Comparison of ENCODE assay signal across 19 cellular contexts in the genomic region with DNA sequence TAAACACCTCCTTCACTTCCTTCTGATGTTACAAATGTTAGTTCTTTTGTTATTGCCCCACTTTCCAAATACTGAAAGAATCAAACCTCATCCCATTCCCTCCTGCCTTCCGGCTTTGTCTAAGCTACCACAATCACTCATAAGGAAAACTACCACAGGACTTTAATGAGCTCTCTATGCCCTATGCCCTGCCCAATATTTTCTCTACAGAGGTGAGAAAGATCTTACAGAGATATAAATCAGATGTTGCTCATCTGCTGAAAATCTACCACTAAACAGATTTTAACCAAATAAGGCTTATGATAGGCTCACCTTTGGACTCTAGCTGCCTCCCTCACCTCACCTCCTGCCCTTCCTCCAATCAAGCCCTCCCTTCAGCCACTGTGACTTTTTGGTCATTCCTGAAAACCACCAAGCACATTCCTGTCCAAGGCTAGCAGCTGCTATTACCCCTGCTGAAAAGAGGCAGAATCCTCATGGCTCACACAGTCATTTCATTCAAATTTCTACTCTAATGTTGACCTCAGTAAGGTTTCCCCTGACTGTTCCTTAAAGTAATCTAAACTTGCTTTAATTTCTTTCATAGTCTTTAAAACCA. TPM values are rescaled to one million over a fixed set of nuclear protein-coding genes. Genes with fewer than 3 reads are reported as not detected.
DNase-seq lines count a peak whose midpoint lies in the region; ATAC-seq, FAIRE-seq and TF ChIP-seq lines count a peak whose summit lies in the region.
"Had no signal": no experiment of that assay in that cellular context is flagged by ENCODE, and none has a peak within 500 bp of the region (broad histone marks: within the 10 kb centered on the region; RNA-seq: fewer than 3 reads in every experiment).

No MANE protein-coding gene starts in this region.

- POLR2A ChIA-PET in activated CD8-positive, alpha-beta T cell treated with anti-CD3 and anti-CD28 coated beads for 36 hours (lab: Charles Lee): no interaction called here

- no peak for TF ChIP-seq CTCF in CD14-positive monocyte (IDR thresholded peaks at IDR 0.05)
- TF ChIP-seq CTCF in activated CD8-positive, alpha-beta T cell treated with anti-CD3 and anti-CD28 coated beads for 36 hours (IDR thresholded peaks at IDR 0.05): no peak

- intact Hi-C loops in CD14-positive monocyte (cut with micrococcal nuclease) (no loop called here), posterior vena cava (cut with DNase I) (no loop called here)
- intact Hi-C loops in activated CD8-positive, alpha-beta T cell treated with anti-CD3 and anti-CD28 coated beads for 36 hours (cut with micrococcal nuclease): no loop called here

- H3K27ac ChIP-seq in small intestine (ENCODE audit: low read depth in 1 of 2, low read length in 1 of 2): no peak overlapping the region
- H3K27ac ChIP-seq: foreskin keratinocyte, HL-60, pancreas had no signal

- peaks cover 0 to 2% of the 10 kb centered on the region in 2 donors for H3K4me1 ChIP-seq in small intestine (ENCODE audit: control insufficient read depth in 2 of 2, insufficient read depth in 1 of 2, low read depth in 1 of 2, low read length in 1 of 2)
- H3K4me1 ChIP-seq: foreskin keratinocyte had no signal

- H3K4me1 Mint-ChIP-seq in CD14-positive monocyte: peaks cover 10% of the 10 kb centered on the region
- peaks cover 36% of the 10 kb centered on the region for H3K4me1 Mint-ChIP-seq in activated CD8-positive, alpha-beta T cell treated with anti-CD3 and anti-CD28 coated beads for 36 hours (ENCODE audit: low read depth)

- FAIRE-seq in small intestine (lab: Jason Lieb, UNC): no peak
- FAIRE-seq: pancreas had no signal

- H3K27ac Mint-ChIP-seq in CD14-positive monocyte: peak overlapping the region in 4 of 7 donors; percentile 19 to 66 (median 59)
- H3K27ac Mint-ChIP-seq in activated CD8-positive, alpha-beta T cell treated with anti-CD3 and anti-CD28 coated beads for 36 hours: peak overlapping the region; percentile 85

- H3K27me3 ChIP-seq in small intestine (ENCODE audit: control insufficient read depth in 2 of 2, insufficient read depth in 2 of 2, low read length in 2 of 2): no peaks in the 10 kb centered on the region
- H3K27me3 ChIP-seq: foreskin keratinocyte, pancreas, spleen had no signal

- WGBS in small intestine, 3 donors: 47 to 97% (median 89%) methylated on average over 1 of the region's 1 CpG

- H3K4me3 Mint-ChIP-seq in CD14-positive monocyte: no peak overlapping the region
- H3K4me3 Mint-ChIP-seq in activated CD8-positive, alpha-beta T cell treated with anti-CD3 and anti-CD28 coated beads for 36 hours: no peak overlapping the region

- peaks cover 0 to 4% (median 3%) of the 10 kb centered on the region in 7 donors for H3K9me3 Mint-ChIP-seq in CD14-positive monocyte
- peaks cover 2% of the 10 kb centered on the region for H3K9me3 Mint-ChIP-seq in activated CD8-positive, alpha-beta T cell treated with anti-CD3 and anti-CD28 coated beads for 36 hours

- CTCF ChIA-PET in activated CD8-positive, alpha-beta T cell treated with anti-CD3 and anti-CD28 coated beads for 36 hours (lab: Charles Lee): no interaction called here

- no peak overlapping the region for H3K4me3 ChIP-seq in small intestine (ENCODE audit: low read depth in 1 of 2, low read length in 2 of 2)
- H3K4me3 ChIP-seq: pancreas, spleen had no signal

- H3K9me3 ChIP-seq in small intestine (ENCODE audit: control insufficient read depth, low read depth): no peaks in the 10 kb centered on the region
- H3K9me3 ChIP-seq: pancreas had no signal

- ATAC-seq in activated CD8-positive, alpha-beta T cell treated with anti-CD3 and anti-CD28 coated beads for 36 hours: peak; percentile 50
- ATAC-seq in left lobe of liver: peak; percentile 81
- ATAC-seq: foreskin keratinocyte, Panc1, pancreas had no signal

- peaks cover 71 to 74% of the 10 kb centered on the region in 2 donors for H3K36me3 Mint-ChIP-seq in CD14-positive monocyte
- peaks cover 54% of the 10 kb centered on the region for H3K36me3 Mint-ChIP-seq in activated CD8-positive, alpha-beta T cell treated with anti-CD3 and anti-CD28 coated beads for 36 hours (ENCODE audit: low read depth)

- H3K36me3 ChIP-seq in small intestine (ENCODE audit: control insufficient read depth in 2 of 2, insufficient read depth in 2 of 2, low read length in 2 of 2): peaks cover 2% of the 10 kb centered on the region in 2 donors

- no peaks in the 10 kb centered on the region for H3K27me3 Mint-ChIP-seq in CD14-positive monocyte (ENCODE audit: low read depth in 3 of 3)
- H3K27me3 Mint-ChIP-seq in activated CD8-positive, alpha-beta T cell treated with anti-CD3 and anti-CD28 coated beads for 36 hours: no peaks in the 10 kb centered on the region

- DNase-seq in CD14-positive monocyte (ENCODE audit: low spot score): no peak
- peak; percentile 17 for DNase-seq in EH (ENCODE audit: low read depth)
- no peak for DNase-seq in activated CD8-positive, alpha-beta T cell treated with anti-CD3 and anti-CD28 coated beads for 36 hours
- DNase-seq in left lobe of liver (ENCODE audit: low spot score): no peak
- no peak for DNase-seq in posterior vena cava (ENCODE audit: low spot score)
- no peak for DNase-seq in activated CD4-positive, CD25-positive, alpha-beta regulatory T cell treated with anti-CD3 and anti-CD28 coated beads, Interleukin-2, amount 50 U/mL, for 72 hours
- no peak for DNase-seq in small intestine
- DNase-seq in superior temporal gyrus (ENCODE audit: extremely low spot score): no peak
- DNase-seq: activated CD4-positive, alpha-beta T cell treated with anti-CD3 and anti-CD28 coated beads for 1 hour; activated effector memory CD4-positive, alpha-beta T cell treated with anti-CD3 and anti-CD28 coated beads, Interleukin-2, amount 50 U/mL, for 16 hours; central memory CD4-positive, alpha-beta T cell; foreskin keratinocyte; midbrain; NCI-H1694 treated with DMSO at 0.1 percent for 48 hours; NCI-H526; pancreas; spleen had no signal

RNA-seq across cellular contexts. Expression of gene ZNF33B, which starts 7.7 kb away (rescaled TPM):
- polyA plus RNA-seq in CD14-positive monocyte (1 to 10 TPM; 3.2 to 3.8 TPM), small intestine (10 to 100 TPM in 2 of 3 donors, 1 to 10 TPM in 1; 8.7 to 18.1 (median 14.2) TPM)
- total RNA-seq in activated CD8-positive, alpha-beta T cell treated with anti-CD3 and anti-CD28 coated beads for 36 hours: 1 to 10 TPM; 5.8 to 7.9 TPM
- total RNA-seq in left lobe of liver (17.3 TPM), posterior vena cava (10 to 100 TPM; 11.1 to 12.2 TPM)
